Comparison of ENCODE assay signal across 19 cellular contexts in the genomic region with DNA sequence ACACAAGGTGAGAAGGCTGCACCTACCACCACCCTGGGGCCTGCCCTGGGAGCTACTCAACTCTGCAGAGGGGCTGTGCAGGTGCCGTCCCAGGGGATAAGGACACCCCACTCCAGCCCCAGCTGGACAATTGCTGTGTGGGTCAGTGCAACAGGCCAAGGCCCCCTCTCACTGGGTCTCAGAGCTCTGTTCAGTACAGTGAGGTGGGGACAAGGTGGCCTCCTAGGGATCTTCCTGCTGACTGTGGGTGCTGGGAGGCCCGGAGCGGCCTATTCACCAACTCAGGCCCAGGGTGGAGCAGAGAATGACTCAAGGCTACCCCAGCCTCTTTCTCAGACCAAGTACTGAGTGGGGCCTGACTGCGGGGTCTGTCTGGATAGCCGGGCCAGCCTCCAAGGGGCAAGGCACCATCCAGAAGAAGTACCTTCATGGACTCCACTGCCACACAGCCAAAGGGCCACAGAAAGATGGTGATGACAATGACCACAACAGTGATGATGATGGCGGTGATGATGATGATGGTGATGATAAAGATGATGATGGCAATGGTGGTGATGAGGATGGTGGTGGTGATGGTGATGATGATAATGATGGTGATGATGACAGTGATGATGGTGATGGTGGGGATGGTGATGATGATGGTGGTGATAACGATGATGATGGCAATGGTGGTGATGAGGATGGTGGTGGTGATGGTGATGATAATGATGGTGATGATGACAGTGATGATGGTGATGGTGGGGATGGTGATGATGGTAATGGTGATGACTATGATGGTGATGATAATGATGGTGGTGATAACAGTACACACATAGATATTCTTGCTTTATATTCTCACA. TPM values are rescaled to one million over a fixed set of nuclear protein-coding genes. Genes with fewer than 3 reads are reported as not detected.
DNase-seq lines count a peak whose midpoint lies in the region; ATAC-seq, FAIRE-seq and TF ChIP-seq lines count a peak whose summit lies in the region.
"Had no signal": no experiment of that assay in that cellular context is flagged by ENCODE, and none has a peak within 500 bp of the region (broad histone marks: within the 10 kb centered on the region; RNA-seq: fewer than 3 reads in every experiment).

No MANE protein-coding gene starts in this region.

- TF ChIP-seq POLR2A in IMR-90 (IDR thresholded peaks at IDR 0.05; ENCODE audit: low read depth, low read length) = no peak
- no peak for TF ChIP-seq POLR2A in esophagus squamous epithelium (IDR thresholded peaks at IDR 0.05)
- TF ChIP-seq POLR2A in sigmoid colon (IDR thresholded peaks at IDR 0.05) = no peak

- H3K4me1 ChIP-seq in IMR-90 (ENCODE audit: control insufficient read depth, insufficient read depth, low read length) (peaks cover 16% of the 10 kb centered on the region), esophagus squamous epithelium (peaks cover 7 to 44% (median 15%) of the 10 kb centered on the region in 3 donors), sigmoid colon (peaks cover 0 to 66% (median 59%) of the 10 kb centered on the region in 4 donors)
- H3K4me1 ChIP-seq: parathyroid adenoma had no signal

- TF ChIP-seq CTCF in D721Med (IDR thresholded peaks at IDR 0.05; ENCODE audit: insufficient read depth, missing control alignments) (no peak), IMR-90 (conservative IDR thresholded peaks at IDR 0.05; ENCODE audit: low read depth, low read length) (no peak), esophagus squamous epithelium (IDR thresholded peaks at IDR 0.05) (no peak), sigmoid colon (IDR thresholded peaks at IDR 0.05) (no peak)

- H2BK15ac ChIP-seq in IMR-90 (ENCODE audit: low read depth, low read length) = no peak overlapping the region

- intact Hi-C loops in IMR-90 (cut with micrococcal nuclease) = loop anchor here (5.0 kb wide), 1 partner anchor 129 kb away; no protein-coding TSS in a partner anchor
- intact Hi-C loops in esophagus squamous epithelium (cut with DNase I) = no loop called here
- intact Hi-C loops in sigmoid colon (cut with DNase I) = loop anchor here (5.0 kb wide), 2 partner anchors 61 to 149 kb away; a partner anchor contains a TSS

- no peak for DNase-seq in D721Med (ENCODE audit: insufficient read length, low spot score)
- DNase-seq in IMR-90 = no peak
- no peak for DNase-seq in esophagus squamous epithelium (lab: John Stamatoyannopoulos, UW)
- DNase-seq in sigmoid colon = peak; percentile 50
- DNase-seq in GM19238 (ENCODE audit: insufficient read length, low spot score) = no peak
- no peak for DNase-seq in ACHN
- DNase-seq: activated CD8-positive, alpha-beta memory T cell treated with anti-CD3 and anti-CD28 coated beads for 24 hours; activated naive CD8-positive, alpha-beta T cell treated with anti-CD3 and anti-CD28 coated beads, Interleukin-2, amount 10 ng/mL, durations not matched to agents 7 days and 5 days; erythroblast; Karpas-422; naive B cell; NCI-H1092 treated with DMSO at 0.1 percent for 48 hours; NCI-H2107; NCI-H524 treated with DMSO at 0.1 percent for 48 hours; trophoblast cell; WERI-Rb-1 had no signal

- CTCF ChIA-PET in IMR-90 (lab: Yijun Ruan, JAX) = no interaction called here

- in situ Hi-C loops in IMR-90 (cut with MboI; ENCODE audit: low sequenced_read_pairs) = no loop called here
- in situ Hi-C loops in ACHN (cut with HindIII; ENCODE audit: low pct_ligation_motif_present, low pct_unique_long_range_greater_than_20kb, low sequenced_read_pairs) = no loop called here

- TF ChIP-seq EP300 in sigmoid colon (IDR thresholded peaks at IDR 0.05) = no peak

- H3K9ac ChIP-seq in IMR-90 (ENCODE audit: low read depth, low read length) = no peak overlapping the region
- H3K9ac ChIP-seq: parathyroid adenoma had no signal

- ATAC-seq in IMR-90 (ENCODE audit: low read depth) = no peak
- no peak for ATAC-seq in GM18873 (IDR thresholded peaks at IDR 0.05; ENCODE audit: low FRiP score, unreplicated experiment)

- no peak overlapping the region for H3K4me2 ChIP-seq in IMR-90 (ENCODE audit: low read depth, low read length)

- no peak overlapping the region for H3K18ac ChIP-seq in IMR-90 (ENCODE audit: low read depth, low read length)

- H3K79me1 ChIP-seq in IMR-90 (ENCODE audit: low read depth in 1 of 2, low read length in 2 of 2) = no peaks in the 10 kb centered on the region

- BruUV-seq in IMR-90 (replicated peaks; lab: Mats Ljungman, UMichigan) = no TSS peak

- no peak for TF ChIP-seq RAD21 in IMR-90 (IDR thresholded peaks at IDR 0.05; ENCODE audit: low read length)

- no peaks in the 10 kb centered on the region for H3K27me3 ChIP-seq in IMR-90 (ENCODE audit: control insufficient read depth, insufficient read depth, low read length)
- no peaks in the 10 kb centered on the region for H3K27me3 ChIP-seq in esophagus squamous epithelium
- no peaks in the 10 kb centered on the region for H3K27me3 ChIP-seq in sigmoid colon
- H3K27me3 ChIP-seq: spleen had no signal

- no peak overlapping the region for H4K91ac ChIP-seq in IMR-90 (ENCODE audit: insufficient read depth, low read depth, low read length)

- no peak overlapping the region for H2AFZ ChIP-seq in IMR-90 (replicated peaks; ENCODE audit: low read length, poor library complexity)
- H2AFZ ChIP-seq: parathyroid adenoma had no signal

- H3K23ac ChIP-seq in IMR-90 (ENCODE audit: low read depth, low read length) = no peak overlapping the region

- peaks cover 3% of the 10 kb centered on the region; the same call in 1 of the 2 replicates for H4K20me1 ChIP-seq in IMR-90 (ENCODE audit: insufficient read depth, low read length)

- H3K4me3 ChIP-seq in IMR-90 (ENCODE audit: insufficient read depth, low read depth, low read length) (no peak overlapping the region), esophagus squamous epithelium (no peak overlapping the region), sigmoid colon (no peak overlapping the region)
- H3K4me3 ChIP-seq: spleen had no signal

- H3K27ac ChIP-seq in IMR-90 (ENCODE audit: insufficient read depth, low read length) = no peak overlapping the region
- H3K27ac ChIP-seq in esophagus squamous epithelium = peak overlapping the region in 3 of 4 donors; percentile 56 to 78 (median 61)
- H3K27ac ChIP-seq in sigmoid colon = peak overlapping the region; percentile 75 to 93 (median 82)
- H3K27ac ChIP-seq: parathyroid adenoma, WERI-Rb-1 had no signal

- dilution Hi-C loops in IMR-90 (cut with HindIII; ENCODE audit: low sequenced_read_pairs, unreplicated experiment) = no loop called here

- peak; percentile 53 for FAIRE-seq in D721Med (lab: Jason Lieb, UNC)

- H2AK5ac ChIP-seq in IMR-90 (ENCODE audit: low read depth, low read length) = peak overlapping the region; percentile 24; the same call in 1 of the 2 replicates

- H3K4ac ChIP-seq in IMR-90 (ENCODE audit: low read depth, low read length) = no peak overlapping the region

- no peaks in the 10 kb centered on the region for H3K36me3 ChIP-seq in IMR-90 (ENCODE audit: control insufficient read depth, insufficient read depth, low read length)
- H3K36me3 ChIP-seq in esophagus squamous epithelium = peaks cover 0 to 4% (median 0%) of the 10 kb centered on the region in 3 donors
- no peaks in the 10 kb centered on the region for H3K36me3 ChIP-seq in sigmoid colon

- POLR2A ChIA-PET in IMR-90 (lab: Charles Lee; ENCODE audit: unreplicated experiment) = no interaction called here

- H3K9me1 ChIP-seq in IMR-90 (ENCODE audit: insufficient read depth, low read length) = peaks cover 7% of the 10 kb centered on the region; the same call in 1 of the 2 replicates

- 100% methylated on average over 4 of the region's 7 CpGs; no CpG with 5 or more reads in 1 of the 2 experiments for WGBS in IMR-90 (ENCODE audit: extremely low coverage in 2 of 2, insufficient read length in 1 of 2), 2 experiments
- WGBS in esophagus squamous epithelium, 2 donors = 91 to 94% methylated on average over 3 of the region's 7 CpGs
- WGBS in sigmoid colon, 2 donors = 98% methylated on average over 7 of the region's 7 CpGs

- no peak overlapping the region for H2BK20ac ChIP-seq in IMR-90 (ENCODE audit: low read depth, low read length)

- no peaks in the 10 kb centered on the region for H3K9me3 ChIP-seq in IMR-90 (ENCODE audit: control insufficient read depth, insufficient read depth, low read length)
- H3K9me3 ChIP-seq in esophagus squamous epithelium = no peaks in the 10 kb centered on the region
- H3K9me3 ChIP-seq in sigmoid colon = no peaks in the 10 kb centered on the region

- H3K14ac ChIP-seq in IMR-90 (replicated peaks; ENCODE audit: low read depth, low read length) = no peak overlapping the region

- no peak overlapping the region for H2BK120ac ChIP-seq in IMR-90 (ENCODE audit: low read depth, low read length)

- H3K56ac ChIP-seq in IMR-90 (ENCODE audit: extremely low read depth, insufficient read depth, low read length) = no peak overlapping the region

- no peak overlapping the region for H4K8ac ChIP-seq in IMR-90 (ENCODE audit: low read depth in 2 of 2, low read length in 2 of 2)

- H2AK9ac ChIP-seq in IMR-90 (replicated peaks; ENCODE audit: low read depth, low read length, poor library complexity) = no peak overlapping the region

- no peak overlapping the region for H2BK5ac ChIP-seq in IMR-90 (ENCODE audit: low read depth, low read length, poor library complexity, severe bottlenecking)

- H4K5ac ChIP-seq in IMR-90 (ENCODE audit: low read depth, low read length) = no peak overlapping the region

TF ChIP-seq in IMR-90, 13 proteins besides CTCF, POLR2A, EP300 and RAD21 (continues in another document):
- TF ChIP-seq RCOR1 (IDR thresholded peaks at IDR 0.05; ENCODE audit: insufficient replicate concordance, low read length) = no peak
- no peak for TF ChIP-seq CEBPB (IDR thresholded peaks at IDR 0.05; ENCODE audit: low read depth, low read length)
- no peak for TF ChIP-seq MXI1 (IDR thresholded peaks at IDR 0.05; ENCODE audit: borderline replicate concordance, low read depth, low read length)
- no peak for TF ChIP-seq RFX5 (IDR thresholded peaks at IDR 0.05; ENCODE audit: low read depth, low read length)
- no peak for TF ChIP-seq BHLHE40 (IDR thresholded peaks at IDR 0.05; ENCODE audit: low read depth, low read length)
- TF ChIP-seq MAZ (IDR thresholded peaks at IDR 0.05; ENCODE audit: borderline replicate concordance, low read depth, low read length) = no peak
- no peak for TF ChIP-seq NFE2L2 (IDR thresholded peaks at IDR 0.05; ENCODE audit: low read depth, low read length)
- TF ChIP-seq MAFK (IDR thresholded peaks at IDR 0.05; ENCODE audit: low read depth, low read length) = no peak
- TF ChIP-seq CHD1 (IDR thresholded peaks at IDR 0.05; ENCODE audit: low read depth, low read length) = no peak

RNA-seq across cellular contexts. Expression of a gene that starts 59.8 kb away (rescaled TPM):
- 12.4 and 13.9 TPM in 2 replicates for total RNA-seq in IMR-90 (2012; rRNA removed)
- polyA plus RNA-seq in IMR-90 (2012; rRNA removed) = 32.6 and 36.1 TPM in 2 replicates
- polyA plus RNA-seq in IMR-90 (2012; cell fraction: cytosol; rRNA removed) = 31.6 and 49.2 TPM in 2 replicates
- polyA plus RNA-seq in IMR-90 (2012; cell fraction: nucleus; rRNA removed; ENCODE audit: low replicate concordance) = 25.7 and 57.6 TPM in 2 replicates
- 10 to 100 TPM; 23.7 to 30.1 (median 28.2) TPM for total RNA-seq in esophagus squamous epithelium
- 10 to 100 TPM; 13.2 to 25.4 (median 16.0) TPM for total RNA-seq in sigmoid colon
- 10 to 100 TPM in 1 of 3 donors, 1 to 10 TPM in 2; 7.8 to 23.4 (median 9.7) TPM for polyA plus RNA-seq in sigmoid colon
